In the genomic region with DNA sequence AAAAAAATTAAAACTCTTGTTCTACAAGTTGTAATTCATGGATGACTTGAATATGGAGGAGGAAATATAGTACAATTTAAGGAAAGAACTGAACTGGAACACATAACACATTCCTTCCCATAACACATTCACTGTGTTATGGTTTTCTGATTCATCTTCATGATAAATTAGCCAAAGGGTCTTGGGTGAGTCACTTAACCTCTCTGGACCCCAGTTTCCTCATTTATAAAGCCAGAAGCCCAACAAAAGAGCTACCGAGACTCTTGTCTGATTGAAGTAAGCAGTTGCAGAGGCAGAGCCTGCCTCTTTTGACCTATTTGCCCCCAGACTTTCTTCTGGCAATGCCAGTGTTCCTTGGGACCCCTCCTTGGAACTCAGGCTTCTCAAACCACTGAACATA, we compare ENCODE assay signal across 2 cellular contexts.
TF ChIP-seq lines count a peak whose summit lies in the region.

No MANE protein-coding gene starts in this region.

TF ChIP-seq in endothelial cell of umbilical vein, 7 proteins besides CTCF, POLR2A, EP300 and RAD21:
- TF ChIP-seq EZH2 (IDR thresholded peaks at IDR 0.05; ENCODE audit: borderline replicate concordance, low read depth, low read length, severe bottlenecking) (no peak), POLR2AphosphoS5 (IDR thresholded peaks at IDR 0.05; ENCODE audit: insufficient read depth, low read depth, low read length) (peak; percentile 32), GATA2 (IDR thresholded peaks at IDR 0.05; ENCODE audit: insufficient read depth, insufficient read length, low read depth, low read length) (peak; percentile 59), FOS (IDR thresholded peaks at IDR 0.05; ENCODE audit: borderline replicate concordance, insufficient read depth, low read length) (peak; percentile 83), MYC (IDR thresholded peaks at IDR 0.05; ENCODE audit: low read depth, low read length) (no peak), JUN (IDR thresholded peaks at IDR 0.05; ENCODE audit: borderline replicate concordance, insufficient read depth, insufficient read length, low read depth) (peak; percentile 79)
- TF ChIP-seq, protein P1, sequence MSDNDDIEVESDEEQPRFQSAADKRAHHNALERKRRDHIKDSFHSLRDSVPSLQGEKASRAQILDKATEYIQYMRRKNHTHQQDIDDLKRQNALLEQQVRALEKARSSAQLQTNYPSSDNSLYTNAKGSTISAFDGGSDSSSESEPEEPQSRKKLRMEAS (IDR thresholded peaks at IDR 0.05; ENCODE audit: insufficient read depth, insufficient read length): no peak

TF ChIP-seq in HepG2, 621 proteins besides CTCF, POLR2A, EP300 and RAD21:
- TF ChIP-seq PTBP1 (IDR thresholded peaks at IDR 0.05; ENCODE audit: low read depth, low read length, poor library complexity, severe bottlenecking) (no peak), ZFP36L2 (CRISPR knock-in tag; IDR thresholded peaks at IDR 0.05) (no peak), ZNF780A (CRISPR knock-in tag; IDR thresholded peaks at IDR 0.05) (no peak), RCOR2 (CRISPR knock-in tag; IDR thresholded peaks at IDR 0.05) (no peak), SMARCC2 (IDR thresholded peaks at IDR 0.05) (no peak), AHR (CRISPR knock-in tag; IDR thresholded peaks at IDR 0.05) (no peak)
- TF ChIP-seq, protein P2, sequence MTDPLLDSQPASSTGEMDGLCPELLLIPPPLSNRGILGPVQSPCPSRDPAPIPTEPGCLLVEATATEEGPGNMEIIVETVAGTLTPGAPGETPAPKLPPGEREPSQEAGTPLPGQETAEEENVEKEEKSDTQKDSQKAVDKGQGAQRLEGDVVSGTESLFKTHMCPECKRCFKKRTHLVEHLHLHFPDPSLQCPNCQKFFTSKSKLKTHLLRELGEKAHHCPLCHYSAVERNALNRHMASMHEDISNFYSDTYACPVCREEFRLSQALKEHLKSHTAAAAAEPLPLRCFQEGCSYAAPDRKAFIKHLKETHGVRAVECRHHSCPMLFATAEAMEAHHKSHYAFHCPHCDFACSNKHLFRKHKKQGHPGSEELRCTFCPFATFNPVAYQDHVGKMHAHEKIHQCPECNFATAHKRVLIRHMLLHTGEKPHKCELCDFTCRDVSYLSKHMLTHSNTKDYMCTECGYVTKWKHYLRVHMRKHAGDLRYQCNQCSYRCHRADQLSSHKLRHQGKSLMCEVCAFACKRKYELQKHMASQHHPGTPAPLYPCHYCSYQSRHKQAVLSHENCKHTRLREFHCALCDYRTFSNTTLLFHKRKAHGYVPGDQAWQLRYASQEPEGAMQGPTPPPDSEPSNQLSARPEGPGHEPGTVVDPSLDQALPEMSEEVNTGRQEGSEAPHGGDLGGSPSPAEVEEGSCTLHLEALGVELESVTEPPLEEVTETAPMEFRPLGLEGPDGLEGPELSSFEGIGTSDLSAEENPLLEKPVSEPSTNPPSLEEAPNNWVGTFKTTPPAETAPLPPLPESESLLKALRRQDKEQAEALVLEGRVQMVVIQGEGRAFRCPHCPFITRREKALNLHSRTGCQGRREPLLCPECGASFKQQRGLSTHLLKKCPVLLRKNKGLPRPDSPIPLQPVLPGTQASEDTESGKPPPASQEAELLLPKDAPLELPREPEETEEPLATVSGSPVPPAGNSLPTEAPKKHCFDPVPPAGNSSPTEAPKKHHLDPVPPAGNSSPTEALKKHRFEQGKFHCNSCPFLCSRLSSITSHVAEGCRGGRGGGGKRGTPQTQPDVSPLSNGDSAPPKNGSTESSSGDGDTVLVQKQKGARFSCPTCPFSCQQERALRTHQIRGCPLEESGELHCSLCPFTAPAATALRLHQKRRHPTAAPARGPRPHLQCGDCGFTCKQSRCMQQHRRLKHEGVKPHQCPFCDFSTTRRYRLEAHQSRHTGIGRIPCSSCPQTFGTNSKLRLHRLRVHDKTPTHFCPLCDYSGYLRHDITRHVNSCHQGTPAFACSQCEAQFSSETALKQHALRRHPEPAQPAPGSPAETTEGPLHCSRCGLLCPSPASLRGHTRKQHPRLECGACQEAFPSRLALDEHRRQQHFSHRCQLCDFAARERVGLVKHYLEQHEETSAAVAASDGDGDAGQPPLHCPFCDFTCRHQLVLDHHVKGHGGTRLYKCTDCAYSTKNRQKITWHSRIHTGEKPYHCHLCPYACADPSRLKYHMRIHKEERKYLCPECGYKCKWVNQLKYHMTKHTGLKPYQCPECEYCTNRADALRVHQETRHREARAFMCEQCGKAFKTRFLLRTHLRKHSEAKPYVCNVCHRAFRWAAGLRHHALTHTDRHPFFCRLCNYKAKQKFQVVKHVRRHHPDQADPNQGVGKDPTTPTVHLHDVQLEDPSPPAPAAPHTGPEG (CRISPR knock-in tag; IDR thresholded peaks at IDR 0.05): no peak
